In the genomic region with DNA sequence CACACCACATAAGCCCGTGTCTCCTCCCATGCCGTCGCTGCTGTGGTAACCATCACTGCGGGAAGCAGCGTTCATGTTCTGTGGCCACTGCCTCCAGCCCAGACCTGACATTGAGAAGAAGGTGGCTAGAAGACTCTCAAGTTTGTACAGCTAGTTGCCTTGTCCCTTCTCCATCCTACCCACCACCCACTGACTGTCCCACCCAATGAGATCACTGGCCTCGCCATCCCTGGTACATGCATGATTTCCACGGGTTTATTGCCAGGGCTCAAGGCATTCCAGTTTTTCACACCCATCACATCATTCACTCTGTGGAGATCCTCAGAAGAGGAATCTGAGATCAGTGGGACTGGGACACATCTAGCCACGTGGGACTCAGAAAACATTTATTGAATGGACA, we compare ENCODE assay signal across 2 cellular contexts.
TF ChIP-seq lines count a peak whose summit lies in the region.

No MANE protein-coding gene starts in this region.

TF ChIP-seq in GM12891, 5 proteins besides CTCF, POLR2A, EP300 and RAD21 (continued from another document):
- TF ChIP-seq POLR2AphosphoS5 (IDR thresholded peaks at IDR 0.05; ENCODE audit: low read depth, low read length): no peak
- no peak for TF ChIP-seq POU2F2 (IDR thresholded peaks at IDR 0.05; ENCODE audit: low read depth, low read length)

TF ChIP-seq in endothelial cell of umbilical vein, 7 proteins besides CTCF, POLR2A, EP300 and RAD21 (continued from another document):
- TF ChIP-seq EZH2 (IDR thresholded peaks at IDR 0.05; ENCODE audit: borderline replicate concordance, low read depth, low read length, severe bottlenecking) (no peak), GATA2 (IDR thresholded peaks at IDR 0.05; ENCODE audit: insufficient read depth, insufficient read length, low read depth, low read length) (no peak), JUN (IDR thresholded peaks at IDR 0.05; ENCODE audit: borderline replicate concordance, insufficient read depth, insufficient read length, low read depth) (no peak)
- TF ChIP-seq, protein P1, sequence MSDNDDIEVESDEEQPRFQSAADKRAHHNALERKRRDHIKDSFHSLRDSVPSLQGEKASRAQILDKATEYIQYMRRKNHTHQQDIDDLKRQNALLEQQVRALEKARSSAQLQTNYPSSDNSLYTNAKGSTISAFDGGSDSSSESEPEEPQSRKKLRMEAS (IDR thresholded peaks at IDR 0.05; ENCODE audit: insufficient read depth, insufficient read length): no peak
